1 cellular context compared by ENCODE assay signal in genomic region chr5:78588517-78588916, GRCh38.
TF ChIP-seq lines count a peak whose summit lies in the region.

No MANE protein-coding gene starts in this region.

TF ChIP-seq in HepG2, 621 proteins besides CTCF, POLR2A, EP300 and RAD21 (continued from another document):
- TF ChIP-seq ZBTB33 (CRISPR knock-in tag; IDR thresholded peaks at IDR 0.05) = no peak
